In the genomic region with DNA sequence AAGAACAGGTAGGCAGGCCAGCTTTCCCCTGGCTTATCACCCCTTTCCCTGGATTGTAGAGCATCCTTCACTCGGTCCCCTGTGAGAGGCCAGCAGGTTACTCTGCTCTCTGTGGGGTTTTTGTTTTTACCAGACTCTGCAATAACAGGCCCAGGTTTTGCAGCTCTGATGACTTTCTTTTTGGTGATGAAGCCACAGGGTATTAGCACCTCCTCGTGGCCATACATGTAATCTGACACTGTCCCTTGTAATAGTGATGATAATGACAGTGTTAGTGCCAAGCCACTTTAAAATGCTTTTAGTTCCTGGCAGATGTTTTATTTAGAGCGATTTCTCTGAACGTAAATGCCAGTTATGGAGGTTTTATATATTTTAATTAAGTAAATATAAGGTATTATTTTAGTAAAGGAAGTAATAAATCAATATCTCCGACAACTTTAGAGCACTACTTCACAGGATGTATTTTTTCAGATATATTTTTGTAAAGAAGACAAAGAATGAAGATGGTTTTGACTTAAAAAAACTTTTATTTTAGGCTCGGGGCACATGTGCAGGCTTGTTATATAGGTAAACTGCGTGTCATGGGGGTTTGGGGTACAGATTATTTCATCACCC, we compare ENCODE assay signal across 9 cellular contexts. TPM values are rescaled to one million over a fixed set of nuclear protein-coding genes. Genes with fewer than 3 reads are reported as not detected.
DNase-seq lines count a peak whose midpoint lies in the region; ATAC-seq, FAIRE-seq and TF ChIP-seq lines count a peak whose summit lies in the region.
"Had no signal": no experiment of that assay in that cellular context is flagged by ENCODE, and none has a peak within 500 bp of the region (broad histone marks: within the 10 kb centered on the region; RNA-seq: fewer than 3 reads in every experiment).

No MANE protein-coding gene starts in this region.

- TF ChIP-seq CTCF in C4-2B (conservative IDR thresholded peaks at IDR 0.05) (peak; percentile 91), colonic mucosa (IDR thresholded peaks at IDR 0.05) (peak; percentile 73), HepG2 (CRISPR knock-in tag; IDR thresholded peaks at IDR 0.05) (peak; percentile 91)

- CTCF ChIA-PET in HepG2 (lab: Yijun Ruan, JAX; ENCODE audit: low intra/inter-chr PET ratio, low total read pairs), result interaction anchor here (0.8 to 2.0 kb wide), 7 partner anchors 69 to 565 kb away, joined by 3 to 13 read pairs (median 4); partner anchors contain the start of gene TMEM170A

- no peak overlapping the region; the same call in 1 of the 2 replicates for H3K4me2 ChIP-seq in HepG2 (ENCODE audit: low read depth, low read length)

- in situ Hi-C loops in HepG2 (cut with HindIII; ENCODE audit: extremely low pct_ligation_motif_present, low pct_unique_long_range_greater_than_20kb), result loop anchor here (5.0 to 25.0 kb wide), 3 partner anchors 117 to 577 kb away; partner anchors contain the start of genes KARS1 and TERF2IP

- POLR2A ChIA-PET in HepG2 (lab: Yijun Ruan, JAX), result no interaction called here

- peak; percentile 85 for FAIRE-seq in HepG2 (lab: Jason Lieb, UNC)

- TF ChIP-seq POLR2A in HepG2 (IDR thresholded peaks at IDR 0.05; ENCODE audit: insufficient read depth in 1 of 2, low read depth in 2 of 2, low read length in 2 of 2), result no peak

- no peaks in the 10 kb centered on the region for H4K20me1 ChIP-seq in HepG2 (ENCODE audit: insufficient read depth, low read length)

- TF ChIP-seq RAD21 in HepG2 (CRISPR knock-in tag; IDR thresholded peaks at IDR 0.05), result peak; percentile 86

- H3K4me3 ChIP-seq in colonic mucosa, result no peak overlapping the region
- H3K4me3 ChIP-seq in HepG2 (replicated peaks in 1 of 3; ENCODE audit: insufficient read depth in 1 of 3, low read depth in 2 of 3, low read length in 3 of 3), result no peak overlapping the region

- H3K9me3 ChIP-seq in colonic mucosa (no peaks in the 10 kb centered on the region), HepG2 (ENCODE audit: low read length) (no peaks in the 10 kb centered on the region)

- BruUV-seq in HepG2 (replicated peaks; lab: Mats Ljungman, UMichigan), result no TSS peak

- no peak overlapping the region for H2AFZ ChIP-seq in HepG2 (ENCODE audit: low read length)

- H3K27me3 ChIP-seq in colonic mucosa (no peaks in the 10 kb centered on the region), HepG2 (ENCODE audit: control insufficient read depth in 1 of 2, insufficient read depth in 2 of 2, low read length in 2 of 2) (no peaks in the 10 kb centered on the region)

- no peak overlapping the region for H3K9ac ChIP-seq in colonic mucosa (ENCODE audit: low read depth in 2 of 2, low read length in 2 of 2)
- no peak overlapping the region for H3K9ac ChIP-seq in HepG2 (ENCODE audit: insufficient read depth, low read depth, low read length)

- no peaks in the 10 kb centered on the region for H3K4me1 ChIP-seq in colonic mucosa
- H3K4me1 ChIP-seq in HepG2 (ENCODE audit: insufficient read depth, low read length), result no peaks in the 10 kb centered on the region

- H3K27ac ChIP-seq in C4-2B, result no peak overlapping the region
- H3K27ac ChIP-seq in colonic mucosa, result no peak overlapping the region
- no peak overlapping the region for H3K27ac ChIP-seq in HepG2 (ENCODE audit: extremely low read length, insufficient read depth, low read length)

- H3K36me3 ChIP-seq in colonic mucosa (no peaks in the 10 kb centered on the region), HepG2 (replicated peaks in 1 of 2; ENCODE audit: control insufficient read depth in 1 of 2, insufficient read depth in 2 of 2, low read length in 2 of 2) (no peaks in the 10 kb centered on the region)

- intact Hi-C loops in colonic mucosa (cut with DNase I) (loop anchor here (5.0 kb wide), 2 partner anchors 112 to 292 kb away; no protein-coding TSS in a partner anchor), HepG2 (cut with micrococcal nuclease; ENCODE audit: unreplicated experiment) (loop anchor here (1.0 kb wide), 6 partner anchors 115 to 565 kb away; partner anchors contain the start of gene ADAT1)

- WGBS in HepG2 (ENCODE audit: low lambda C conversion rate), result 6% methylated on average over 7 of the region's 7 CpGs

- no peaks in the 10 kb centered on the region for H3K79me2 ChIP-seq in HepG2 (ENCODE audit: insufficient read depth, low read length)

- ATAC-seq in GM19025 (IDR thresholded peaks at IDR 0.05; ENCODE audit: low read depth, unreplicated experiment) (peak; percentile 81), HG03135 (IDR thresholded peaks at IDR 0.05; ENCODE audit: unreplicated experiment) (peak; percentile 91), HepG2 (peak; percentile 98)
- peak; percentile 79 to 81 for ATAC-seq in activated CD4-positive, CD25-positive, alpha-beta regulatory T cell treated with anti-CD3 and anti-CD28 coated beads, Interleukin-2, amount 50 U/mL, for 24 hours

- DNase-seq in NCI-H2227 (lab: John Stamatoyannopoulos, UW; ENCODE audit: unreplicated experiment) (peak; percentile 67), colonic mucosa (peak; percentile 60), HepG2 (ENCODE audit: low spot score) (peak; percentile 69)
- peak; percentile 19 for DNase-seq in stimulated activated CD8-positive, alpha-beta memory T cell treated with anti-CD3 and anti-CD28 coated beads, Interleukin-15, amount 100 ng/mL, for 1 hour (ENCODE audit: low read depth)

- TF ChIP-seq EP300 in HepG2 (IDR thresholded peaks at IDR 0.05; ENCODE audit: low read depth in 2 of 2, low read length in 2 of 2), result no peak
- no peak for TF ChIP-seq EP300 in HepG2 (CRISPR knock-in tag; IDR thresholded peaks at IDR 0.05; ENCODE audit: borderline replicate concordance)

TF ChIP-seq in HepG2, 621 proteins besides CTCF, POLR2A, EP300 and RAD21 (continues in another document):
- TF ChIP-seq THAP11 (CRISPR knock-in tag; IDR thresholded peaks at IDR 0.05) (peak; percentile 70), MAFF (IDR thresholded peaks at IDR 0.05; ENCODE audit: low read depth, low read length) (0 out of 2 replicates have a peak, but pooled peaks have one; percentile 22), ZFX (CRISPR knock-in tag; IDR thresholded peaks at IDR 0.05; ENCODE audit: low read depth) (0 out of 2 replicates have a peak, but pooled peaks have one; percentile 31), CREB1 (IDR thresholded peaks at IDR 0.05) (peak; percentile 69), CREB1 (CRISPR knock-in tag; IDR thresholded peaks at IDR 0.05) (no peak), ZKSCAN1 (IDR thresholded peaks at IDR 0.05; ENCODE audit: low read length) (no peak), STAG1 (CRISPR knock-in tag; IDR thresholded peaks at IDR 0.05) (peak; percentile 98), THYN1 (CRISPR knock-in tag; IDR thresholded peaks at IDR 0.05; ENCODE audit: borderline replicate concordance, low read depth) (no peak), HOXD1 (CRISPR knock-in tag; IDR thresholded peaks at IDR 0.05) (no peak), TAF15 (IDR thresholded peaks at IDR 0.05; ENCODE audit: low read depth, low read length, poor library complexity, severe bottlenecking) (no peak), ZNF337 (CRISPR knock-in tag; IDR thresholded peaks at IDR 0.05; ENCODE audit: borderline replicate concordance, low read depth) (no peak), SIX1 (CRISPR knock-in tag; IDR thresholded peaks at IDR 0.05; ENCODE audit: borderline replicate concordance) (peak; percentile 87; the same call in 1 of the 2 replicates), ZNF510 (CRISPR knock-in tag; IDR thresholded peaks at IDR 0.05; ENCODE audit: low read depth) (no peak), THAP7 (CRISPR knock-in tag; IDR thresholded peaks at IDR 0.05) (no peak), MIXL1 (CRISPR knock-in tag; IDR thresholded peaks at IDR 0.05) (peak; percentile 66; the same call in 1 of the 2 replicates), CEBPG (CRISPR knock-in tag; IDR thresholded peaks at IDR 0.05) (peak; percentile 43), ZNF24 (IDR thresholded peaks at IDR 0.05) (no peak)
- TF ChIP-seq, protein P1, sequence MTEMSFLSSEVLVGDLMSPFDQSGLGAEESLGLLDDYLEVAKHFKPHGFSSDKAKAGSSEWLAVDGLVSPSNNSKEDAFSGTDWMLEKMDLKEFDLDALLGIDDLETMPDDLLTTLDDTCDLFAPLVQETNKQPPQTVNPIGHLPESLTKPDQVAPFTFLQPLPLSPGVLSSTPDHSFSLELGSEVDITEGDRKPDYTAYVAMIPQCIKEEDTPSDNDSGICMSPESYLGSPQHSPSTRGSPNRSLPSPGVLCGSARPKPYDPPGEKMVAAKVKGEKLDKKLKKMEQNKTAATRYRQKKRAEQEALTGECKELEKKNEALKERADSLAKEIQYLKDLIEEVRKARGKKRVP (CRISPR knock-in tag; IDR thresholded peaks at IDR 0.05), result 0 out of 4 replicates have a peak, but pooled peaks of 1 of the 2 experiments have one; percentile 15

RNA-seq across cellular contexts. Expression of gene CPHXL, which starts 38.0 kb away (rescaled TPM):
- total RNA-seq in colonic mucosa (not detected), HepG2 (2016; rRNA removed; fragmentation: Illumina TruSeq; extraction: Trizol) (not detected in 2 replicates)
- total RNA-seq in HepG2 (2016; cell fraction: cytosol; rRNA removed; fragmentation: Illumina TruSeq; extraction: Trizol; ENCODE audit: low read depth), result not detected in 2 replicates
- total RNA-seq in HepG2 (2016; cell fraction: insoluble cytoplasmic fraction; rRNA removed; fragmentation: Illumina TruSeq; extraction: Trizol), result not detected in 2 replicates
- total RNA-seq in HepG2 (2016; cell fraction: membrane; rRNA removed; fragmentation: Illumina TruSeq; extraction: Trizol), result not detected in 2 replicates
- total RNA-seq in HepG2 (2016; cell fraction: nucleus; rRNA removed; fragmentation: Illumina TruSeq; extraction: Trizol), result not detected in 2 replicates
- not detected in 2 replicates for polyA plus RNA-seq in HepG2 (2011; rRNA removed)
- not detected in 2 replicates for polyA plus RNA-seq in HepG2 (2011; cell fraction: cytosol; rRNA removed)
- polyA plus RNA-seq in HepG2 (2011; cell fraction: nucleus; rRNA removed), result not detected in 2 replicates
- polyA plus RNA-seq in HepG2 (2012), result not detected in 2 replicates
- polyA plus RNA-seq in HepG2 (2016; cell fraction: cytosol; fragmentation: Illumina TruSeq; extraction: Trizol; ENCODE audit: low read depth), result not detected in 2 replicates
- polyA plus RNA-seq in HepG2 (2016; cell fraction: insoluble cytoplasmic fraction; fragmentation: Illumina TruSeq; extraction: Trizol; ENCODE audit: low read depth), result not detected in 2 replicates
- not detected in 2 replicates for polyA plus RNA-seq in HepG2 (2016; cell fraction: membrane; fragmentation: Illumina TruSeq; extraction: Trizol; ENCODE audit: low read depth)
- polyA plus RNA-seq in HepG2 (2016; cell fraction: nucleus; fragmentation: Illumina TruSeq; extraction: Trizol; ENCODE audit: insufficient read depth, low read depth), result not detected in 2 replicates
- polyA minus RNA-seq in HepG2 (2011; rRNA and poly(A)+ RNA removed; ENCODE audit: low replicate concordance), result not detected in 2 replicates
- polyA minus RNA-seq in HepG2 (2011; cell fraction: cytosol; rRNA and poly(A)+ RNA removed), result not detected in 2 replicates
- not detected in 2 replicates for polyA minus RNA-seq in HepG2 (2011; cell fraction: nucleus; rRNA and poly(A)+ RNA removed)
- total RNA-seq: T-helper 1 cell treated with Interleukin-12 subunit alpha and Interleukin-12 subunit beta and Interleukin-4 antibody, amounts not matched to agents 30 ng/mL and 1 ng/mL, for 36 hours had no signal

Comparison
In these comparisons a context has a peak if more than half of its experiments do, and no peak if none do; other contexts are left out.
1. DNase-seq: peak in every context shown above with its lines; median percentile 69 in HepG2; 67 in NCI-H2227; 60 in colonic mucosa; 19 in stimulated activated CD8-positive, alpha-beta memory T cell treated with anti-CD3 and anti-CD28 coated beads, Interleukin-15, amount 100 ng/mL, for 1 hour.